10 cellular contexts compared by ENCODE assay signal in the genomic region with DNA sequence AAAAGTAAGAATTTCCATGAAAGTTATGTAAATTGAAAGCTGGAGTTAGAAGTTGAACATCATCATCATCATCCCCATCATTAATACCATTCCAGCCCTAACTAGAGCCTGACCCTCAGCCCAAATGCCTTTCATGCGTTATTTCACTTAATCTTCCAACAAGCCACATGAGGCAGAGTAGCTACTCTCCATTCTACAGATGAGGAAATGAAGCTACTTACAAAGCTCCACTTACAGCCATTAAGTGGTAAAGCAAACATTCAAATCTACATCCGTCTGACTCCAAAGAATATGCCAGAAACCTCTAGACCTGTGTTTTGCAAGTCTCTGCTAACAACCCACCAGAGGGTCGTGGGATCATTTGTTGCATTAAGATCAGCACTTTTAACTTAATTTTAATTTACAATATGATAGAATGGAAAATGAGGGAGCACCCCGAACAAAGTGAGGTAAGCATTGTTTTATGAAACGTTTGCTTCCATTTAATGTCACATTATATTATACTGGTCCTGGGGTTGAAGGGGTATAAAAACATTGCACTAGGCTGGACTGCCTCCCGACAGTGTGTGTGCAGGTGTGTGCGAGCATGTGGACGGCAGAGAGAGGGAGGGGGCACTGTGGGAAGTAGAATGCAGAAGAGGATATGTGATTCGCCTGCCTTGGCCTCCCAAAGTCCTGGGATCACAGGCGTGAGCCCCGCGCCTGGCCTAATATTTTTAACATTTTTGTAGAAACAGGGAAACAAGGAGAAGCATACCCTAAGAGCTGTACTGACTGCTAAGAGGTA. TPM values are rescaled to one million over a fixed set of nuclear protein-coding genes. Genes with fewer than 3 reads are reported as not detected.
DNase-seq lines count a peak whose midpoint lies in the region; ATAC-seq, FAIRE-seq and TF ChIP-seq lines count a peak whose summit lies in the region.
"Had no signal": no experiment of that assay in that cellular context is flagged by ENCODE, and none has a peak within 500 bp of the region (broad histone marks: within the 10 kb centered on the region; RNA-seq: fewer than 3 reads in every experiment).

No MANE protein-coding gene starts in this region.

- 0 out of 2 replicates have a peak overlapping the region, but pooled peaks have one; percentile 76 for H2BK15ac ChIP-seq in H1 (ENCODE audit: low read length)

- no peak overlapping the region for H2BK120ac ChIP-seq in H1 (replicated peaks; ENCODE audit: low read depth, low read length)

- H4K91ac ChIP-seq in H1 (replicated peaks; ENCODE audit: insufficient read length, low read length), result no peak overlapping the region

- H4K8ac ChIP-seq in H1 (ENCODE audit: extremely low read depth, insufficient read depth, low read length), result no peak overlapping the region

- H3K9me3 ChIP-seq in BLaER1, result no peaks in the 10 kb centered on the region; the same call in 1 of the 2 replicates
- no peaks in the 10 kb centered on the region for H3K9me3 ChIP-seq in H1 (ENCODE audit: insufficient read depth in 2 of 2, low read depth in 1 of 2, low read length in 1 of 2)
- no peaks in the 10 kb centered on the region for H3K9me3 ChIP-seq in MG63

- H2BK20ac ChIP-seq in H1 (ENCODE audit: low read length), result no peak overlapping the region

- TF ChIP-seq CTCF in H1 (IDR thresholded peaks at IDR 0.05; ENCODE audit: control extremely low read depth in 1 of 3, insufficient read depth in 1 of 3, low read depth in 1 of 3, low read length in 3 of 3), result no peak

- TF ChIP-seq EP300 in H1 (IDR thresholded peaks at IDR 0.05; ENCODE audit: borderline replicate concordance in 1 of 2, low read depth in 2 of 2, low read length in 2 of 2), result no peak

- no peak overlapping the region for H4K5ac ChIP-seq in H1 (ENCODE audit: insufficient read length, low read depth, low read length)

- H3K4me3 ChIP-seq in BLaER1, result no peak overlapping the region
- H3K4me3 ChIP-seq in H1 (ENCODE audit: extremely low read depth in 1 of 4, insufficient read depth in 2 of 4, low read depth in 3 of 4, low read length in 4 of 4), result no peak overlapping the region
- no peak overlapping the region for H3K4me3 ChIP-seq in MG63

- peak; percentile 50 for ATAC-seq in GM21529 (IDR thresholded peaks at IDR 0.05; ENCODE audit: unreplicated experiment)

- no peak overlapping the region for H3K56ac ChIP-seq in H1 (replicated peaks; ENCODE audit: insufficient read length, low read depth, low read length)

- no peaks in the 10 kb centered on the region for H3K27me3 ChIP-seq in BLaER1
- H3K27me3 ChIP-seq in H1 (replicated peaks in 1 of 4; ENCODE audit: control insufficient read depth in 3 of 4, extremely low read depth in 1 of 4, insufficient read depth in 3 of 4, low read length in 3 of 4), result no peaks in the 10 kb centered on the region
- H3K27me3 ChIP-seq in MG63, result no peaks in the 10 kb centered on the region

- H3K4me1 ChIP-seq in BLaER1 (peaks cover 61% of the 10 kb centered on the region), H1 (replicated peaks in 1 of 4; ENCODE audit: control insufficient read depth in 3 of 4, insufficient read depth in 4 of 4, low read length in 3 of 4) (peaks cover 2 to 13% (median 10%) of the 10 kb centered on the region in 4 experiments; a peak in 6 of 7 replicates)

- FAIRE-seq in H1 (lab: Jason Lieb, UNC), result no peak

- no peaks in the 10 kb centered on the region for H3K23me2 ChIP-seq in H1 (ENCODE audit: low read depth, low read length)

- H3K14ac ChIP-seq in H1 (ENCODE audit: insufficient read length), result no peak overlapping the region

- peaks cover 0 to 79% of the 10 kb centered on the region in 2 experiments for H3K79me2 ChIP-seq in H1 (ENCODE audit: control insufficient read depth in 1 of 2, insufficient read depth in 2 of 2, low read length in 2 of 2)

- peak overlapping the region; percentile 46; the same call in 1 of the 2 replicates for H2BK12ac ChIP-seq in H1 (ENCODE audit: low read depth, low read length)

- H3K36me3 ChIP-seq in BLaER1 (peaks cover 28% of the 10 kb centered on the region), H1 (ENCODE audit: control insufficient read depth in 2 of 4, insufficient read depth in 4 of 4, low read length in 3 of 4) (no peaks in the 10 kb centered on the region), MG63 (no peaks in the 10 kb centered on the region)

- TF ChIP-seq RAD21 in H1 (IDR thresholded peaks at IDR 0.05 in 1 of 2, conservative IDR thresholded peaks at IDR 0.05 in 1 of 2; ENCODE audit: low read depth in 2 of 2, low read length in 2 of 2), result no peak

- WGBS in H1 (ENCODE audit: extremely low coverage in 1 of 2, insufficient coverage in 1 of 2, insufficient read length in 1 of 2, insufficient replicate concordance in 2 of 2, low coverage in 1 of 2, low lambda C conversion rate in 2 of 2, missing lambda C conversion rate in 1 of 2), 2 experiments, result 78% methylated on average over 12 of the region's 12 CpGs; no CpG with 5 or more reads in 1 of the 2 experiments

- H3K4me2 ChIP-seq in BLaER1 (peak overlapping the region; percentile 37; the same call in 1 of the 2 replicates), H1 (ENCODE audit: insufficient read depth in 1 of 2, low read depth in 2 of 2, low read length in 2 of 2) (no peak overlapping the region)

- no peak overlapping the region for H3K9ac ChIP-seq in BLaER1
- H3K9ac ChIP-seq in H1 (replicated peaks in 1 of 4; ENCODE audit: extremely low read depth in 1 of 4, low read depth in 3 of 4, low read length in 3 of 4), result no peak overlapping the region

- H3K27ac ChIP-seq in BLaER1 (no peak overlapping the region), H1 (ENCODE audit: low read depth, low read length) (no peak overlapping the region)

- H2BK5ac ChIP-seq in H1 (ENCODE audit: low read depth, low read length), result 0 out of 2 replicates have a peak overlapping the region, but pooled peaks have one; percentile 5

- H3K79me1 ChIP-seq in H1 (ENCODE audit: low read depth, low read length), result peaks cover 2% of the 10 kb centered on the region

- H3K23ac ChIP-seq in H1 (ENCODE audit: insufficient read length), result no peak overlapping the region

- H3K18ac ChIP-seq in H1 (ENCODE audit: extremely low read depth, low read length), result no peak overlapping the region

- no peak overlapping the region for H3K4ac ChIP-seq in H1 (replicated peaks; ENCODE audit: insufficient read length, low read depth, low read length)

- peaks cover 69% of the 10 kb centered on the region for H4K20me1 ChIP-seq in BLaER1
- H4K20me1 ChIP-seq in H1 (replicated peaks in 1 of 2; ENCODE audit: control insufficient read depth in 1 of 2, insufficient read depth in 2 of 2, low read length in 2 of 2), result peaks cover 0 to 2% of the 10 kb centered on the region in 2 experiments

- peak; percentile 50 for DNase-seq in NCI-H510A (lab: John Stamatoyannopoulos, UW)
- no peak for DNase-seq in H1 (ENCODE audit: low read depth in 1 of 2, low spot score in 2 of 2)
- DNase-seq in effector CD4-positive, alpha-beta T cell, result no peak
- DNase-seq in occipital lobe (lab: John Stamatoyannopoulos, UW), result no peak
- no peak for DNase-seq in MG63
- no peak for DNase-seq in AG20443 (ENCODE audit: low spot score)
- DNase-seq: caudate nucleus, head of caudate nucleus had no signal

- POLR2A ChIA-PET in H1 (lab: Charles Lee; ENCODE audit: partially characterized antibody), result no interaction called here

- CTCF ChIA-PET in H1 (lab: Charles Lee; ENCODE audit: partially characterized antibody), result interaction anchor here (0.5 to 1.5 kb wide), 3 partner anchors 10 to 48 kb away, joined by 3 to 4 read pairs (median 3); no protein-coding TSS in a partner anchor

- no peak overlapping the region for H2AFZ ChIP-seq in H1 (ENCODE audit: low read length)

- TF ChIP-seq POLR2A in H1 (IDR thresholded peaks at IDR 0.05; ENCODE audit: control extremely low read depth in 1 of 2, low read depth in 2 of 2, low read length in 2 of 2), result no peak

- H2AK5ac ChIP-seq in H1 (ENCODE audit: low read depth, low read length), result no peak overlapping the region

TF ChIP-seq in H1, 55 proteins besides CTCF, POLR2A, EP300 and RAD21 (continues in another document):
- TF ChIP-seq FOSL1 (IDR thresholded peaks at IDR 0.05; ENCODE audit: insufficient read depth, low read depth, low read length), result no peak
- no peak for TF ChIP-seq HDAC6 (IDR thresholded peaks at IDR 0.05; ENCODE audit: low read depth, low read length)
- no peak for TF ChIP-seq RNF2 (IDR thresholded peaks at IDR 0.05; ENCODE audit: borderline replicate concordance, low read depth, low read length, missing control alignments, poor library complexity, severe bottlenecking)
- TF ChIP-seq ASH2L (IDR thresholded peaks at IDR 0.05; ENCODE audit: low read length), result no peak
- no peak for TF ChIP-seq PHF8 (conservative IDR thresholded peaks at IDR 0.05; ENCODE audit: low read depth, low read length)
- TF ChIP-seq, protein P1, sequence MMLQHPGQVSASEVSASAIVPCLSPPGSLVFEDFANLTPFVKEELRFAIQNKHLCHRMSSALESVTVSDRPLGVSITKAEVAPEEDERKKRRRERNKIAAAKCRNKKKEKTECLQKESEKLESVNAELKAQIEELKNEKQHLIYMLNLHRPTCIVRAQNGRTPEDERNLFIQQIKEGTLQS (IDR thresholded peaks at IDR 0.05; ENCODE audit: insufficient read depth, low read depth, low read length), result no peak
- TF ChIP-seq HDAC2 (IDR thresholded peaks at IDR 0.05; ENCODE audit: borderline replicate concordance in 1 of 2, low read depth in 2 of 2, low read length in 2 of 2), result no peak

RNA-seq across cellular contexts. Expression of a gene that starts 36.2 kb away (rescaled TPM):
- 12.5 and 13.8 TPM in 2 replicates for total RNA-seq in H1 (2021; fragmentation: NEBNext Ultra II Directional; extraction: Animal tissue kit (Norgen Biotek cat#: 25700))
- polyA plus RNA-seq in H1 (2011; rRNA removed), result 10.7 and 17.0 TPM in 2 replicates
- 11.9 TPM for polyA plus RNA-seq in H1 (2011; cell fraction: cytosol; rRNA removed)
- polyA plus RNA-seq in H1 (2011; cell fraction: nucleus; rRNA removed), result 10.1 TPM
- polyA plus RNA-seq in H1 (2012, experiment 1 of 2), result 11.2 to 13.5 TPM (median 13.0 TPM) in 4 replicates
- polyA plus RNA-seq in H1 (2012, experiment 2 of 2), result 3.0 TPM
- 8.7 TPM for polyA plus RNA-seq in H1 (2013, experiment 1 of 2)
- polyA plus RNA-seq in H1 (2013, experiment 2 of 2), result 6.7 TPM
- 19.2 and 25.2 TPM in 2 replicates for polyA minus RNA-seq in H1 (2011; rRNA and poly(A)+ RNA removed)
- 19.8 TPM for polyA minus RNA-seq in H1 (2011; cell fraction: cytosol; rRNA and poly(A)+ RNA removed)
- polyA minus RNA-seq in H1 (2011; cell fraction: nucleus; rRNA and poly(A)+ RNA removed), result 16.6 TPM
- 9.4 TPM for total RNA-seq in occipital lobe
- 5.4 and 13.9 TPM in 2 replicates for total RNA-seq in MG63 (2014; rRNA removed; shearing (Covaris generic); ENCODE audit: low replicate concordance)
